Comparison of ENCODE assay signal across 8 cellular contexts in the genomic region with DNA sequence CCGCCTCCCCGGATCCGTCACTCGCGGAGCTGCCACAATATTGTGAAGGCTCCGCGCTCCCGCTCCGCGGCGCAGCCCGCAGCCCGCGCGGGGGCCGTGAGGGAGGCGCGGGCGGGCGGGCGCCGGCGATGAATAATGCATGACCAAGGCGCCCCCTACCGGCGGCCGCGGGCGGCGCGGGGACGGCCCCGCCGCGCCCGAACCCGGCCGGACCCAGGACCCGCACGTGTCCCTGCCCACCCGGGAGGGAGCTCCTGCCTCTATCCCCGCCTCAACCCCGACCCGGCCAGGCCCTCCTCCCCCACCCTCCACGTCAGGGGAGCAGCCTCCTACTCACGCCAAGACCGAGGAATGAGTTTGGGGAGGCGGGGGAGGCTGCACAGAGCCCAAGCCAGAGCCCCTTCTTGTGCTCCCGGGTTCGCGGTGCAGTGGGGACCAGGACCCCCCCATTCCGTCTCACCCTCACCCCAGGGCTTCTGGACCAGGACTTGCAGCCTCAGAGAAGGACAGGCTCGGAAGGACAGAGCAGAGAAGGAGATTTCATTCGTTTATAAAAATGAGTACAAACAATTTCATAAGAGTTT.
DNase-seq lines count a peak whose midpoint lies in the region; ATAC-seq and TF ChIP-seq lines count a peak whose summit lies in the region.

No MANE protein-coding gene starts in this region.

- H3K4me1 Mint-ChIP-seq in activated CD4-positive, alpha-beta T cell treated with anti-CD3 and anti-CD28 coated beads for 36 hours: peaks cover 12% of the 10 kb centered on the region
- peaks cover 12% of the 10 kb centered on the region for H3K4me1 Mint-ChIP-seq in chondrocyte (ENCODE audit: low read depth)

- TF ChIP-seq CTCF in chondrocyte (IDR thresholded peaks at IDR 0.05) (peak; percentile 87), lung (IDR thresholded peaks at IDR 0.05; ENCODE audit: control extremely low read depth, extremely low read depth) (peak; percentile 37)

- no peak overlapping the region for H3K27ac Mint-ChIP-seq in activated CD4-positive, alpha-beta T cell treated with anti-CD3 and anti-CD28 coated beads for 36 hours
- H3K27ac Mint-ChIP-seq in chondrocyte (ENCODE audit: unreplicated experiment): no peak overlapping the region

- H3K36me3 ChIP-seq in lung (ENCODE audit: control insufficient read depth in 2 of 2, insufficient read depth in 2 of 2, low read length in 2 of 2): no peaks in the 10 kb centered on the region

- peaks cover 51% of the 10 kb centered on the region for H3K27me3 Mint-ChIP-seq in activated CD4-positive, alpha-beta T cell treated with anti-CD3 and anti-CD28 coated beads for 36 hours
- H3K27me3 Mint-ChIP-seq in chondrocyte (ENCODE audit: low read depth): peaks cover 56% of the 10 kb centered on the region

- H3K4me3 Mint-ChIP-seq in activated CD4-positive, alpha-beta T cell treated with anti-CD3 and anti-CD28 coated beads for 36 hours: peak overlapping the region; percentile 43
- peak overlapping the region; percentile 51 for H3K4me3 Mint-ChIP-seq in chondrocyte (ENCODE audit: unreplicated experiment)

- H3K4me1 ChIP-seq in lung (ENCODE audit: control insufficient read depth in 2 of 2, insufficient read depth in 2 of 2, low read length in 2 of 2): no peaks in the 10 kb centered on the region

- no peak overlapping the region for H3K4me3 ChIP-seq in lung

- intact Hi-C loops in activated CD4-positive, alpha-beta T cell treated with anti-CD3 and anti-CD28 coated beads for 36 hours (cut with DNase I, micrococcal nuclease): loop anchor here (1.0 to 5.0 kb wide), 6 partner anchors 75 to 437 kb away; a partner anchor contains a TSS

- POLR2A ChIA-PET in activated CD4-positive, alpha-beta T cell treated with anti-CD3 and anti-CD28 coated beads for 36 hours (lab: Charles Lee): no interaction called here

- no peaks in the 10 kb centered on the region for H3K36me3 Mint-ChIP-seq in activated CD4-positive, alpha-beta T cell treated with anti-CD3 and anti-CD28 coated beads for 36 hours (ENCODE audit: low read depth)
- H3K36me3 Mint-ChIP-seq in chondrocyte (ENCODE audit: low read depth): no peaks in the 10 kb centered on the region

- ATAC-seq in activated CD4-positive, alpha-beta T cell treated with anti-CD3 and anti-CD28 coated beads for 36 hours: peak; percentile 84
- ATAC-seq in lung (ENCODE audit: insufficient read depth, low FRiP score): peak; percentile 90

- peak; percentile 14 for DNase-seq in NCI-H2029 (lab: John Stamatoyannopoulos, UW)
- DNase-seq in NCI-H2029 treated with DMSO at 0.1 percent for 48 hours (lab: John Stamatoyannopoulos, UW): no peak
- peak; percentile 54 to 73 for DNase-seq in NCI-H1930 (lab: John Stamatoyannopoulos, UW)
- DNase-seq in activated CD4-positive, alpha-beta T cell treated with anti-CD3 and anti-CD28 coated beads for 36 hours: peak; percentile 77
- no peak for DNase-seq in chondrocyte (ENCODE audit: low spot score)
- DNase-seq in lung (ENCODE audit: low spot score): peak; percentile 38
- peak; percentile 16 for DNase-seq in stimulated activated CD8-positive, alpha-beta memory T cell treated with anti-CD3 and anti-CD28 coated beads, Interleukin-12 subunit alpha, Interleukin-12 subunit beta, amount 100 ng/mL, for 24 hours (ENCODE audit: extremely low read depth)
- no peak for DNase-seq in H4 (ENCODE audit: low spot score)

- no peaks in the 10 kb centered on the region for H3K9me3 ChIP-seq in lung (ENCODE audit: control insufficient read depth in 2 of 2, insufficient read depth in 1 of 2, low read length in 1 of 2)

- H3K9me3 Mint-ChIP-seq in activated CD4-positive, alpha-beta T cell treated with anti-CD3 and anti-CD28 coated beads for 36 hours (ENCODE audit: low read depth): no peaks in the 10 kb centered on the region
- no peaks in the 10 kb centered on the region for H3K9me3 Mint-ChIP-seq in chondrocyte (ENCODE audit: low read depth)

- WGBS in lung, 2 donors: 2 to 3% methylated on average over 48 to 54 of the region's 54 CpGs

- no peaks in the 10 kb centered on the region for H3K27me3 ChIP-seq in lung (ENCODE audit: control insufficient read depth, insufficient read depth)

- no peak overlapping the region for H3K27ac ChIP-seq in lung (ENCODE audit: low read depth in 1 of 2, low read length in 1 of 2)

- CTCF ChIA-PET in activated CD4-positive, alpha-beta T cell treated with anti-CD3 and anti-CD28 coated beads for 36 hours (lab: Charles Lee): interaction anchor here (0.6 to 1.8 kb wide), 3 partner anchors 20 to 360 kb away, joined by 3 to 8 read pairs (median 6); no protein-coding TSS in a partner anchor

Comparison
In these comparisons a context has a peak if more than half of its experiments do, and no peak if none do; other contexts are left out.
1. DNase-seq: peak in NCI-H2029 (single experiment), NCI-H1930 (2 of 2), activated CD4-positive, alpha-beta T cell treated with anti-CD3 and anti-CD28 coated beads for 36 hours (single experiment), lung (single experiment) and stimulated activated CD8-positive, alpha-beta memory T cell treated with anti-CD3 and anti-CD28 coated beads, Interleukin-12 subunit alpha, Interleukin-12 subunit beta, amount 100 ng/mL, for 24 hours (single experiment); none in NCI-H2029 treated with DMSO at 0.1 percent for 48 hours (single experiment), chondrocyte (single experiment) and H4 (single experiment).